ENCODE assay signal across 2 cellular contexts in the genomic region with DNA sequence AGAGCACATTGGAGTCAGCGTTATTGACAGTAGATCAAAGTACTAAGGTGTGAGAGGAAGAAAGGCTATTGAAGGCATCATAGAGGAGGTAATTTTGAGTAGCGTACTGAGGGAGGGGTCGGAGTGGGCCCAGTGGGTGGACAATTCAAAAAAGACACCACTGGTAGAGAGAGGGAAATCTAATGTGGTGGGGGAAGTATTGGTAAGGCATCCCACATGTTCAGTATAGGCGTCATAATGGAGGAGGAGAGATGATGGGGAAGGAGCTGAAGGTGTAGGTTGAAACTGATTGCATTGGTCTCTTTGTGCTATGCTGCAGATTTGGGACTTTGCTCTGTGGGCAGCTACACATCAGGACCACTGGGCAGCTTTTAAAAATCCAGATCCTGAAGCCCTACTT.
TF ChIP-seq lines count a peak whose summit lies in the region.

No MANE protein-coding gene starts in this region.

TF ChIP-seq in A549, 52 proteins besides CTCF, POLR2A, EP300 and RAD21:
- TF ChIP-seq MAFK (IDR thresholded peaks at IDR 0.05; ENCODE audit: partially characterized antibody) (peak; percentile 1), JUN (IDR thresholded peaks at IDR 0.05) (no peak), ZC3H11A (IDR thresholded peaks at IDR 0.05) (no peak)

TF ChIP-seq in HEK293, 187 proteins besides CTCF, POLR2A, EP300 and RAD21:
- TF ChIP-seq ZNF843 (tag by site-specific recombination; IDR thresholded peaks at IDR 0.05): no peak
- TF ChIP-seq ZNF629 (tag by site-specific recombination; IDR thresholded peaks at IDR 0.05): no peak
- TF ChIP-seq ZNF394 (tag by site-specific recombination; IDR thresholded peaks at IDR 0.05; ENCODE audit: borderline replicate concordance): no peak
- TF ChIP-seq ZNF704 (tag by site-specific recombination; IDR thresholded peaks at IDR 0.05): no peak
- 0 out of 2 replicates have a peak, but pooled peaks have one; percentile 17 for TF ChIP-seq ZFHX2 (tag by site-specific recombination; conservative IDR thresholded peaks at IDR 0.05)
- TF ChIP-seq, protein P1, sequence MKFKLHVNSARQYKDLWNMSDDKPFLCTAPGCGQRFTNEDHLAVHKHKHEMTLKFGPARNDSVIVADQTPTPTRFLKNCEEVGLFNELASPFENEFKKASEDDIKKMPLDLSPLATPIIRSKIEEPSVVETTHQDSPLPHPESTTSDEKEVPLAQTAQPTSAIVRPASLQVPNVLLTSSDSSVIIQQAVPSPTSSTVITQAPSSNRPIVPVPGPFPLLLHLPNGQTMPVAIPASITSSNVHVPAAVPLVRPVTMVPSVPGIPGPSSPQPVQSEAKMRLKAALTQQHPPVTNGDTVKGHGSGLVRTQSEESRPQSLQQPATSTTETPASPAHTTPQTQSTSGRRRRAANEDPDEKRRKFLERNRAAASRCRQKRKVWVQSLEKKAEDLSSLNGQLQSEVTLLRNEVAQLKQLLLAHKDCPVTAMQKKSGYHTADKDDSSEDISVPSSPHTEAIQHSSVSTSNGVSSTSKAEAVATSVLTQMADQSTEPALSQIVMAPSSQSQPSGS (tag by site-specific recombination; IDR thresholded peaks at IDR 0.05; ENCODE audit: low read depth): no peak
- TF ChIP-seq PATZ1 (tag by site-specific recombination; IDR thresholded peaks at IDR 0.05): no peak
- TF ChIP-seq ZNF521 (tag by site-specific recombination; IDR thresholded peaks at IDR 0.05): no peak
- TF ChIP-seq ZNF776 (tag by site-specific recombination; IDR thresholded peaks at IDR 0.05; ENCODE audit: borderline replicate concordance): no peak
- TF ChIP-seq, protein P2, sequence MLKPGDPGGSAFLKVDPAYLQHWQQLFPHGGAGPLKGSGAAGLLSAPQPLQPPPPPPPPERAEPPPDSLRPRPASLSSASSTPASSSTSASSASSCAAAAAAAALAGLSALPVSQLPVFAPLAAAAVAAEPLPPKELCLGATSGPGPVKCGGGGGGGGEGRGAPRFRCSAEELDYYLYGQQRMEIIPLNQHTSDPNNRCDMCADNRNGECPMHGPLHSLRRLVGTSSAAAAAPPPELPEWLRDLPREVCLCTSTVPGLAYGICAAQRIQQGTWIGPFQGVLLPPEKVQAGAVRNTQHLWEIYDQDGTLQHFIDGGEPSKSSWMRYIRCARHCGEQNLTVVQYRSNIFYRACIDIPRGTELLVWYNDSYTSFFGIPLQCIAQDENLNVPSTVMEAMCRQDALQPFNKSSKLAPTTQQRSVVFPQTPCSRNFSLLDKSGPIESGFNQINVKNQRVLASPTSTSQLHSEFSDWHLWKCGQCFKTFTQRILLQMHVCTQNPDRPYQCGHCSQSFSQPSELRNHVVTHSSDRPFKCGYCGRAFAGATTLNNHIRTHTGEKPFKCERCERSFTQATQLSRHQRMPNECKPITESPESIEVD (tag by site-specific recombination; IDR thresholded peaks at IDR 0.05): no peak
- TF ChIP-seq ZNF112 (tag by site-specific recombination; IDR thresholded peaks at IDR 0.05): no peak
- peak; percentile 67; the same call in 1 of the 2 replicates for TF ChIP-seq EGR2 (tag by site-specific recombination; IDR thresholded peaks at IDR 0.05; ENCODE audit: low read depth)
- TF ChIP-seq, protein P3, sequence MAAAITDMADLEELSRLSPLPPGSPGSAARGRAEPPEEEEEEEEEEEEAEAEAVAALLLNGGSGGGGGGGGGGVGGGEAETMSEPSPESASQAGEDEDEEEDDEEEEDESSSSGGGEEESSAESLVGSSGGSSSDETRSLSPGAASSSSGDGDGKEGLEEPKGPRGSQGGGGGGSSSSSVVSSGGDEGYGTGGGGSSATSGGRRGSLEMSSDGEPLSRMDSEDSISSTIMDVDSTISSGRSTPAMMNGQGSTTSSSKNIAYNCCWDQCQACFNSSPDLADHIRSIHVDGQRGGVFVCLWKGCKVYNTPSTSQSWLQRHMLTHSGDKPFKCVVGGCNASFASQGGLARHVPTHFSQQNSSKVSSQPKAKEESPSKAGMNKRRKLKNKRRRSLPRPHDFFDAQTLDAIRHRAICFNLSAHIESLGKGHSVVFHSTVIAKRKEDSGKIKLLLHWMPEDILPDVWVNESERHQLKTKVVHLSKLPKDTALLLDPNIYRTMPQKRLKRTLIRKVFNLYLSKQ (tag by site-specific recombination; IDR thresholded peaks at IDR 0.05; ENCODE audit: borderline replicate concordance): no peak
TF ChIP-seq in HEK293: peak in this region for 2.
